ENCODE assay signal across 2 cellular contexts in genomic region chr18:58201728-58202405, GRCh38.
TF ChIP-seq lines count a peak whose summit lies in the region.

No MANE protein-coding gene starts in this region.

TF ChIP-seq in SK-N-SH, 30 proteins besides CTCF, POLR2A, EP300 and RAD21 (continued from another document):
- TF ChIP-seq IRF3 (IDR thresholded peaks at IDR 0.05; ENCODE audit: low read depth, low read length) = no peak
- TF ChIP-seq RCOR1 (IDR thresholded peaks at IDR 0.05; ENCODE audit: low read length) = no peak
- no peak for TF ChIP-seq NFIC (IDR thresholded peaks at IDR 0.05; ENCODE audit: borderline replicate concordance)
- TF ChIP-seq FOSL2 (IDR thresholded peaks at IDR 0.05; ENCODE audit: borderline replicate concordance, low read depth) = no peak
- no peak for TF ChIP-seq TCF12 (IDR thresholded peaks at IDR 0.05)
- TF ChIP-seq USF1 (IDR thresholded peaks at IDR 0.05; ENCODE audit: borderline replicate concordance, low read depth) = no peak
- no peak for TF ChIP-seq JUND (IDR thresholded peaks at IDR 0.05)
- TF ChIP-seq FOXM1 (IDR thresholded peaks at IDR 0.05; ENCODE audit: low read depth) = no peak
TF ChIP-seq in SK-N-SH: peak in this region for 0.

TF ChIP-seq in SK-N-SH treated with all-trans-retinoic acid at 6 μM for 48 hours, 23 proteins besides CTCF, POLR2A, EP300 and RAD21 (continued from another document):
- TF ChIP-seq CREB5 (CRISPR knock-in tag; IDR thresholded peaks at IDR 0.05; ENCODE audit: low read depth) = no peak
- no peak for TF ChIP-seq ESRRG (CRISPR knock-in tag; IDR thresholded peaks at IDR 0.05)
- no peak for TF ChIP-seq ZC3H10 (CRISPR knock-in tag; IDR thresholded peaks at IDR 0.05)
- no peak for TF ChIP-seq ZNF565 (CRISPR knock-in tag; conservative IDR thresholded peaks at IDR 0.05; ENCODE audit: low read depth)
- TF ChIP-seq CSRNP3 (CRISPR knock-in tag; IDR thresholded peaks at IDR 0.05) = no peak
- TF ChIP-seq SNAI2 (CRISPR knock-in tag; IDR thresholded peaks at IDR 0.05) = no peak
- no peak for TF ChIP-seq ARNTL (CRISPR knock-in tag; IDR thresholded peaks at IDR 0.05; ENCODE audit: borderline replicate concordance, low read depth)
- TF ChIP-seq OSR1 (CRISPR knock-in tag; IDR thresholded peaks at IDR 0.05) = no peak
- TF ChIP-seq RARB (CRISPR knock-in tag; IDR thresholded peaks at IDR 0.05) = no peak
